Comparison of ENCODE assay signal across 1 cellular context in genomic region chr22:34972498-34972897, GRCh38.
TF ChIP-seq lines count a peak whose summit lies in the region.

No MANE protein-coding gene starts in this region.

TF ChIP-seq in SK-N-SH, 30 proteins besides CTCF, POLR2A, EP300 and RAD21 (continued from another document):
- TF ChIP-seq ZBTB33 (IDR thresholded peaks at IDR 0.05; ENCODE audit: borderline replicate concordance, low read depth): no peak
- TF ChIP-seq NRF1 (IDR thresholded peaks at IDR 0.05; ENCODE audit: low read depth, low read length): no peak
- no peak for TF ChIP-seq ELF1 (IDR thresholded peaks at IDR 0.05)
- TF ChIP-seq TAF1 (IDR thresholded peaks at IDR 0.05; ENCODE audit: borderline replicate concordance, low read depth, low read length): no peak
- no peak for TF ChIP-seq FOXJ3 (CRISPR knock-in tag; IDR thresholded peaks at IDR 0.05)
- no peak for TF ChIP-seq SIN3A (IDR thresholded peaks at IDR 0.05; ENCODE audit: borderline replicate concordance, low read depth, low read length)
- TF ChIP-seq TCF12 (IDR thresholded peaks at IDR 0.05): no peak
